Comparison of ENCODE assay signal across 9 cellular contexts in genomic region chr15:77179541-77179998, GRCh38.
A peak's percentile ranks its signal among the peaks of the same experiment; 100 is the strongest.
DNase-seq lines count a peak whose midpoint lies in the region; ATAC-seq and TF ChIP-seq lines count a peak whose summit lies in the region.
"Had no signal": no experiment of that assay in that cellular context is flagged by ENCODE, and none has a peak within 500 bp of the region (broad histone marks: within the 10 kb centered on the region; RNA-seq: fewer than 3 reads in every experiment).

No MANE protein-coding gene starts in this region.

- DNase-seq in left ventricle myocardium superior (no peak), left ventricle myocardium inferior (no peak), SKM-1 treated with dmso at 0.1 percent for 144 hours (lab: John Stamatoyannopoulos, UW; ENCODE audit: unreplicated experiment) (no peak), kidney tubule cell (ENCODE audit: low spot score) (no peak)
- DNase-seq in activated T-cell treated with anti-CD3 and anti-CD28 coated beads, Interleukin-2, amount 50 U/mL, for 48 hours, result peak; percentile 39 to 40
- peak; percentile 17 to 42 for DNase-seq in stimulated activated naive CD8-positive, alpha-beta T cell treated with anti-CD3 and anti-CD28 coated beads, Interleukin-15, amount 100 ng/mL, for 72 hours

- peaks cover 34% of the 10 kb centered on the region for H3K36me3 ChIP-seq in left ventricle myocardium inferior

- peak overlapping the region in 1 of 2 donors; percentile 81 for H3K27ac Mint-ChIP-seq in stimulated activated naive CD8-positive, alpha-beta T cell treated with anti-CD3 and anti-CD28 coated beads, Interleukin-15, amount 100 ng/mL, for 72 hours

- ATAC-seq in left ventricle myocardium superior (peak; percentile 63), HG03097 (IDR thresholded peaks at IDR 0.05; ENCODE audit: low FRiP score, unreplicated experiment) (peak; percentile 54), HG03280 (IDR thresholded peaks at IDR 0.05; ENCODE audit: unreplicated experiment) (no peak)
- peak; percentile 88 for ATAC-seq in stimulated activated naive CD8-positive, alpha-beta T cell treated with anti-CD3 and anti-CD28 coated beads, Interleukin-15, amount 100 ng/mL, for 72 hours

- peaks cover 11% of the 10 kb centered on the region for H3K4me1 ChIP-seq in left ventricle myocardium inferior

- no peaks in the 10 kb centered on the region for H3K9me3 ChIP-seq in left ventricle myocardium inferior (replicated peaks)

- H3K4me1 Mint-ChIP-seq in stimulated activated naive CD8-positive, alpha-beta T cell treated with anti-CD3 and anti-CD28 coated beads, Interleukin-15, amount 100 ng/mL, for 72 hours, result peaks cover 40% of the 10 kb centered on the region

- no peaks in the 10 kb centered on the region for H3K9me3 Mint-ChIP-seq in stimulated activated naive CD8-positive, alpha-beta T cell treated with anti-CD3 and anti-CD28 coated beads, Interleukin-15, amount 100 ng/mL, for 72 hours

- TF ChIP-seq CTCF in left ventricle myocardium inferior (IDR thresholded peaks at IDR 0.05; ENCODE audit: borderline replicate concordance), result no peak

- H3K27me3 ChIP-seq in left ventricle myocardium inferior (ENCODE audit: low read depth), result no peaks in the 10 kb centered on the region

- intact Hi-C loops in left ventricle myocardium superior (cut with micrococcal nuclease) (no loop called here), left ventricle myocardium inferior (cut with micrococcal nuclease) (no loop called here)

- no peaks in the 10 kb centered on the region for H3K27me3 Mint-ChIP-seq in stimulated activated naive CD8-positive, alpha-beta T cell treated with anti-CD3 and anti-CD28 coated beads, Interleukin-15, amount 100 ng/mL, for 72 hours

- peak overlapping the region; percentile 39 to 47 for H3K4me3 Mint-ChIP-seq in stimulated activated naive CD8-positive, alpha-beta T cell treated with anti-CD3 and anti-CD28 coated beads, Interleukin-15, amount 100 ng/mL, for 72 hours

- no peak overlapping the region for H3K27ac ChIP-seq in left ventricle myocardium inferior (replicated peaks)
- H3K27ac ChIP-seq: SK-N-MC had no signal

- no peak overlapping the region for H3K4me3 ChIP-seq in left ventricle myocardium inferior
- H3K4me3 ChIP-seq: SK-N-MC had no signal

Comparison
In these comparisons a context has a peak if more than half of its experiments do, and no peak if none do; other contexts are left out.
1. DNase-seq: peak in activated T-cell treated with anti-CD3 and anti-CD28 coated beads, Interleukin-2, amount 50 U/mL, for 48 hours (2 of 2) and stimulated activated naive CD8-positive, alpha-beta T cell treated with anti-CD3 and anti-CD28 coated beads, Interleukin-15, amount 100 ng/mL, for 72 hours (2 of 2); none in left ventricle myocardium superior (single experiment), left ventricle myocardium inferior (single experiment), SKM-1 treated with dmso at 0.1 percent for 144 hours (single experiment) and kidney tubule cell (single experiment).